Comparison of ENCODE assay signal across 12 cellular contexts in genomic region chr6:72382602-72383529, GRCh38.
DNase-seq lines count a peak whose midpoint lies in the region; ATAC-seq and TF ChIP-seq lines count a peak whose summit lies in the region.
"Had no signal": no experiment of that assay in that cellular context is flagged by ENCODE, and none has a peak within 500 bp of the region (broad histone marks: within the 10 kb centered on the region; RNA-seq: fewer than 3 reads in every experiment).

No MANE protein-coding gene starts in this region.

- ATAC-seq in GM19372 (IDR thresholded peaks at IDR 0.05; ENCODE audit: low read depth, unreplicated experiment) (peak; percentile 95), HG02852 (IDR thresholded peaks at IDR 0.05; ENCODE audit: unreplicated experiment) (peak; percentile 97), HG03575 (IDR thresholded peaks at IDR 0.05; ENCODE audit: extremely low read depth, insufficient number of reproducible peaks, low FRiP score, unreplicated experiment) (peak; percentile 94)
- ATAC-seq: Panc1 had no signal

- CTCF ChIA-PET in GM10248 (lab: Yijun Ruan, JAX) = interaction anchor here (0.6 to 2.6 kb wide), 2 partner anchors 29 to 537 kb away, joined by 3 to 14 read pairs; no protein-coding TSS in a partner anchor

- DNase-seq in GM10248 (ENCODE audit: extremely low spot score) = peak; percentile 49
- no peak for DNase-seq in effector CD8-positive, alpha-beta T cell (lab: John Stamatoyannopoulos, UW)
- DNase-seq in SK-N-DZ (ENCODE audit: low spot score) = no peak
- no peak for DNase-seq in SKM-1 treated with dmso at 0.1 percent for 144 hours (lab: John Stamatoyannopoulos, UW; ENCODE audit: unreplicated experiment)
- DNase-seq in activated CD8-positive, alpha-beta memory T cell treated with anti-CD3 and anti-CD28 coated beads, Interleukin-2, amount 50 U/mL, for 48 hours = no peak
- DNase-seq: activated CD4-positive, CD25-positive, alpha-beta regulatory T cell treated with anti-CD3 and anti-CD28 coated beads, Interleukin-2, amount 50 U/mL, for 72 hours; endodermal cell; stimulated activated CD4-positive, alpha-beta T cell treated with anti-CD3 and anti-CD28 coated beads, Interleukin-2, amount 100 ng/mL, for 24 hours had no signal

- TF ChIP-seq CTCF in GM10248 (IDR thresholded peaks at IDR 0.05; ENCODE audit: control extremely low read depth, extremely low read depth, low read depth, missing control alignments) = no peak

- POLR2A ChIA-PET in GM10248 (lab: Yijun Ruan, JAX) = no interaction called here
